ENCODE assay signal across 26 cellular contexts in the genomic region with DNA sequence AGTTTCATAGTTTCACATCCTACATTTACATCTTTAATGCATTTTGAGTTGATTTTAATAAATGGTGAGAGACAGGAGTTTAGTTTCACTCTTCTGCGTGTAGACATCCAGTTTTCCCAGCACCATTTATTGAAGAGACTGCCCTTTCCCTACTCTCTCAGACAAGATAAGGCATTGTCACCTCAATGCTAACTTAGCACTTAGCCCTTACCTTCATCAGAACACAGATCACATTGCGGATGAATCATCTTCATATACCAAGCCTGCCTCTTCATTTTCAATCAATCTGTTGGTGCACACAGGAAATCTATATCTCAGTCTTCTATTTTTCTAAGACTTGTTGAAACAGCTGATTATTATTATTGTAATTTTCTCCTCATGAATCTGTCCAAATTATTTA.
"Had no signal": no experiment of that assay in that cellular context is flagged by ENCODE, and none has a peak within 500 bp of the region (broad histone marks: within the 10 kb centered on the region; RNA-seq: fewer than 3 reads in every experiment).

No MANE protein-coding gene starts in this region.

- FAIRE-seq: endothelial cell of umbilical vein, islet of Langerhans, keratinocyte had no signal

- H3K4me3 ChIP-seq: coronary artery, dorsolateral prefrontal cortex, esophagus squamous epithelium, gastrocnemius medialis, heart right ventricle, left lung, lower lobe of right lung, mucosa of descending colon had no signal

- H3K27me3 ChIP-seq: dorsolateral prefrontal cortex, esophagus squamous epithelium, gastrocnemius medialis, heart right ventricle, left lung had no signal

- H3K4me1 ChIP-seq: esophagus squamous epithelium, gastrocnemius medialis, left lung, lower lobe of right lung had no signal

- H3K27ac ChIP-seq: coronary artery, epithelial cell of prostate, esophagus squamous epithelium, gastrocnemius medialis, heart right ventricle, left lung, lower lobe of right lung had no signal

- H3K9me3 ChIP-seq: esophagus squamous epithelium, gastrocnemius medialis, heart right ventricle, left lung, lower lobe of right lung, mucosa of descending colon had no signal

- DNase-seq: dermis blood vessel endothelial cell; dorsolateral prefrontal cortex; effector CD4-positive, alpha-beta T cell; effector memory CD4-positive, alpha-beta T cell; erythroblast; esophagus squamous epithelium; foreskin fibroblast; foreskin melanocyte; gastrocnemius medialis; glutamatergic neuron; head of caudate nucleus; heart right ventricle; hippocampal formation; left cardiac atrium; left lung; left ventricle myocardium superior; lower lobe of right lung; mesenchymal stem cell; mucosa of descending colon; naive B cell; naive thymus-derived CD8-positive, alpha-beta T cell had no signal

- H3K36me3 ChIP-seq: esophagus squamous epithelium, gastrocnemius medialis, heart right ventricle, left lung, lower lobe of right lung had no signal
